ENCODE assay signal across 8 cellular contexts in genomic region chr20:34268851-34269668, GRCh38. TPM values are rescaled to one million over a fixed set of nuclear protein-coding genes. Genes with fewer than 3 reads are reported as not detected.
DNase-seq lines count a peak whose midpoint lies in the region; ATAC-seq and TF ChIP-seq lines count a peak whose summit lies in the region.

No MANE protein-coding gene starts in this region.

- peak overlapping the region; percentile 41 for H3K4me3 ChIP-seq in DOHH2 (ENCODE audit: low read length)
- peak overlapping the region; percentile 30 for H3K4me3 ChIP-seq in parathyroid adenoma (ENCODE audit: low read depth, low read length)

- peaks cover 6% of the 10 kb centered on the region; the same call in 1 of the 2 replicates for H3F3A ChIP-seq in DOHH2 (ENCODE audit: control insufficient read depth, insufficient read depth)

- intact Hi-C loops in head of caudate nucleus (cut with DNase I): no loop called here

- H3K4me2 ChIP-seq in DOHH2 (ENCODE audit: low read length): peak overlapping the region; percentile 56
- peak overlapping the region; percentile 67 for H3K4me2 ChIP-seq in parathyroid adenoma (ENCODE audit: low read length)

- no peaks in the 10 kb centered on the region for H3K9me3 Mint-ChIP-seq in activated T-cell treated with anti-CD3 and anti-CD28 coated beads, Interleukin-2, amount 50 U/mL, for 72 hours

- H3K9me3 ChIP-seq in DOHH2 (ENCODE audit: control insufficient read depth, insufficient read depth, low read length) (no peaks in the 10 kb centered on the region), parathyroid adenoma (ENCODE audit: control insufficient read depth, low read length) (no peaks in the 10 kb centered on the region)

- H3K27me3 ChIP-seq in DOHH2 (ENCODE audit: control insufficient read depth, low read length) (no peaks in the 10 kb centered on the region), parathyroid adenoma (ENCODE audit: control insufficient read depth, insufficient read depth, low read length) (no peaks in the 10 kb centered on the region)

- H3K4me1 Mint-ChIP-seq in activated T-cell treated with anti-CD3 and anti-CD28 coated beads, Interleukin-2, amount 50 U/mL, for 72 hours (ENCODE audit: low read depth): peaks cover 5% of the 10 kb centered on the region

- peaks cover 0 to 2% of the 10 kb centered on the region in 2 donors for H3K36me3 Mint-ChIP-seq in activated T-cell treated with anti-CD3 and anti-CD28 coated beads, Interleukin-2, amount 50 U/mL, for 72 hours (ENCODE audit: insufficient read depth in 2 of 2)

- H3K9ac ChIP-seq in parathyroid adenoma: no peak overlapping the region

- H2AFZ ChIP-seq in parathyroid adenoma: peak overlapping the region; percentile 80

- H4K20me1 ChIP-seq in DOHH2 (ENCODE audit: control insufficient read depth, insufficient read depth, low read depth, low read length): no peaks in the 10 kb centered on the region

- TF ChIP-seq CTCF in DOHH2 (IDR thresholded peaks at IDR 0.05; ENCODE audit: low read depth, low read length, poor library complexity, severe bottlenecking) (no peak), parathyroid adenoma (IDR thresholded peaks at IDR 0.05) (no peak)

- peak; percentile 21 to 26 for DNase-seq in activated T-cell treated with anti-CD3 and anti-CD28 coated beads, Interleukin-2, amount 50 U/mL, for 72 hours
- DNase-seq in head of caudate nucleus: peak in 40 of 42 donors; percentile 10 to 76 (median 52)
- no peak for DNase-seq in DMS53 treated with DMSO at 0.1 percent for 48 hours (lab: John Stamatoyannopoulos, UW; ENCODE audit: unreplicated experiment)
- no peak for DNase-seq in DMS153 treated with DMSO at 0.1 percent for 48 hours (lab: John Stamatoyannopoulos, UW; ENCODE audit: unreplicated experiment)
- no peak for DNase-seq in NCI-H2081 treated with DMSO at 0.1 percent for 48 hours (lab: John Stamatoyannopoulos, UW)

- ATAC-seq in activated T-cell treated with anti-CD3 and anti-CD28 coated beads, Interleukin-2, amount 50 U/mL, for 72 hours (replicated peaks in 1 of 2): peak; percentile 54 to 65
- no peak for ATAC-seq in HG02884 (IDR thresholded peaks at IDR 0.05; ENCODE audit: unreplicated experiment)

- H3K79me2 ChIP-seq in DOHH2 (ENCODE audit: control insufficient read depth, low read length) (no peaks in the 10 kb centered on the region), parathyroid adenoma (no peaks in the 10 kb centered on the region)

- H3K27ac ChIP-seq in DOHH2 (ENCODE audit: low read depth, low read length) (no peak overlapping the region), parathyroid adenoma (no peak overlapping the region)

- peak overlapping the region; percentile 53 to 61 for H3K4me3 Mint-ChIP-seq in activated T-cell treated with anti-CD3 and anti-CD28 coated beads, Interleukin-2, amount 50 U/mL, for 72 hours

- H3K4me1 ChIP-seq in DOHH2 (ENCODE audit: control insufficient read depth, low read length) (peaks cover 3% of the 10 kb centered on the region), parathyroid adenoma (no peaks in the 10 kb centered on the region)

- H3K27ac Mint-ChIP-seq in activated T-cell treated with anti-CD3 and anti-CD28 coated beads, Interleukin-2, amount 50 U/mL, for 72 hours: no peak overlapping the region

- H3K36me3 ChIP-seq in DOHH2 (ENCODE audit: control insufficient read depth, low read length): peaks cover 10% of the 10 kb centered on the region
- H3K36me3 ChIP-seq in parathyroid adenoma (ENCODE audit: control insufficient read depth, insufficient read depth, low read length): no peaks in the 10 kb centered on the region

- no peaks in the 10 kb centered on the region for H3K27me3 Mint-ChIP-seq in activated T-cell treated with anti-CD3 and anti-CD28 coated beads, Interleukin-2, amount 50 U/mL, for 72 hours (ENCODE audit: low read depth)

- H3K9me2 ChIP-seq in DOHH2 (replicated peaks; ENCODE audit: control insufficient read depth, low read length): no peaks in the 10 kb centered on the region

RNA-seq across cellular contexts. Expression of gene ASIP, which starts 27.8 kb away (rescaled TPM):
- total RNA-seq in activated T-cell treated with anti-CD3 and anti-CD28 coated beads, Interleukin-2, amount 50 U/mL, for 72 hours: not detected

RNA-seq across cellular contexts. Expression of gene AHCY, which starts 34.1 kb away (rescaled TPM):
- total RNA-seq in activated T-cell treated with anti-CD3 and anti-CD28 coated beads, Interleukin-2, amount 50 U/mL, for 72 hours: 100 to 1,000 TPM in 1 of 2 donors, 10 to 100 TPM in 1; 99.0 to 130 TPM

Comparison
In these comparisons a context has a peak if more than half of its experiments do, and no peak if none do; other contexts are left out.
1. DNase-seq: peak in activated T-cell treated with anti-CD3 and anti-CD28 coated beads, Interleukin-2, amount 50 U/mL, for 72 hours (2 of 2) and head of caudate nucleus (40 of 42); none in DMS53 treated with DMSO at 0.1 percent for 48 hours (single experiment), DMS153 treated with DMSO at 0.1 percent for 48 hours (single experiment) and NCI-H2081 treated with DMSO at 0.1 percent for 48 hours (single experiment).